1 cellular context compared by ENCODE assay signal in the genomic region with DNA sequence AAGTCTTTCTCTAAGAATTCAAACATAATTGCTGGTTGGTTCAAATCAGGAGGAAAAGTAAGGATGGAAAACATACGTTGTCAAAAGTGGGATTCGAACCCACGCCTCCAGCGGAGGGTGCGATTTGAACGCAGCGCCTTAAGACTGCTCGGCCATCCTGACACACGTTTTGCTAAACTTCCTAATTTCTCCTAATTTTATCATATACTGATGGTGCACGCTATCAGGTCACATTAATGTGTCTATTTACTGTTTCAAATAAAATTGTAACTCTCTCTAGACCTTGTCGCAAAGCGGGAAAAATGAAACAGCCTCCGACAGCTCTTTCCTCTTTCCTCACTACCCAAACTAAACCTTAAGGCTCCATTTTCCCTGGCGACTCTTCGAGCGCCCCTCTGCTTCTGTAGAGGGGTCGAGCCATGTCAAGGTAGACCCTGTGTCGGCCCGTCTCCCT.
TF ChIP-seq lines count a peak whose summit lies in the region.
"Not testable (repeated sequence)": the region's sequence is repeated elsewhere in the genome, so short reads cannot be mapped to it uniquely, and the experiment has no call there.

No MANE protein-coding gene starts in this region.

TF ChIP-seq in K562, 482 proteins besides CTCF, POLR2A, EP300 and RAD21 (continued from another document):
- TF ChIP-seq, protein P1, sequence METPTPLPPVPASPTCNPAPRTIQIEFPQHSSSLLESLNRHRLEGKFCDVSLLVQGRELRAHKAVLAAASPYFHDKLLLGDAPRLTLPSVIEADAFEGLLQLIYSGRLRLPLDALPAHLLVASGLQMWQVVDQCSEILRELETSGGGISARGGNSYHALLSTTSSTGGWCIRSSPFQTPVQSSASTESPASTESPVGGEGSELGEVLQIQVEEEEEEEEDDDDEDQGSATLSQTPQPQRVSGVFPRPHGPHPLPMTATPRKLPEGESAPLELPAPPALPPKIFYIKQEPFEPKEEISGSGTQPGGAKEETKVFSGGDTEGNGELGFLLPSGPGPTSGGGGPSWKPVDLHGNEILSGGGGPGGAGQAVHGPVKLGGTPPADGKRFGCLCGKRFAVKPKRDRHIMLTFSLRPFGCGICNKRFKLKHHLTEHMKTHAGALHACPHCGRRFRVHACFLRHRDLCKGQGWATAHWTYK (CRISPR knock-in tag; IDR thresholded peaks at IDR 0.05) = peak; percentile 36; the same call in 1 of the 2 replicates
- TF ChIP-seq, protein P2, sequence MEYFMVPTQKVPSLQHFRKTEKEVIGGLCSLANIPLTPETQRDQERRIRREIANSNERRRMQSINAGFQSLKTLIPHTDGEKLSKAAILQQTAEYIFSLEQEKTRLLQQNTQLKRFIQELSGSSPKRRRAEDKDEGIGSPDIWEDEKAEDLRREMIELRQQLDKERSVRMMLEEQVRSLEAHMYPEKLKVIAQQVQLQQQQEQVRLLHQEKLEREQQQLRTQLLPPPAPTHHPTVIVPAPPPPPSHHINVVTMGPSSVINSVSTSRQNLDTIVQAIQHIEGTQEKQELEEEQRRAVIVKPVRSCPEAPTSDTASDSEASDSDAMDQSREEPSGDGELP (CRISPR knock-in tag; IDR thresholded peaks at IDR 0.05; ENCODE audit: borderline replicate concordance) = 0 out of 2 replicates have a peak, but pooled peaks have one; percentile 72
- TF ChIP-seq YY1 (IDR thresholded peaks at IDR 0.05; ENCODE audit: borderline replicate concordance in 1 of 3, control insufficient read depth in 1 of 3, extremely low read depth in 1 of 3, insufficient read depth in 3 of 3, insufficient read length in 1 of 3, insufficient replicate concordance in 2 of 3, low read depth in 1 of 3, low read length in 2 of 3) (peak in 1 of 3 experiments; percentile 14), ZBTB17 (CRISPR knock-in tag; IDR thresholded peaks at IDR 0.05) (0 out of 2 replicates have a peak, but pooled peaks have one; percentile 30), GABPA (tag; conservative IDR thresholded peaks at IDR 0.05; ENCODE audit: low read depth) (peak; percentile 58; the same call in 1 of the 2 replicates), NFRKB (IDR thresholded peaks at IDR 0.05; ENCODE audit: low read depth) (0 out of 2 replicates have a peak, but pooled peaks have one; percentile 20), CREM (IDR thresholded peaks at IDR 0.05; ENCODE audit: low read depth) (0 out of 2 replicates have a peak, but pooled peaks have one; percentile 9), POLR2G (IDR thresholded peaks at IDR 0.05; ENCODE audit: low read depth, low read length) (peak; percentile 21; the same call in 1 of the 2 replicates), KDM5B (IDR thresholded peaks at IDR 0.05; ENCODE audit: insufficient replicate concordance, low read depth, low read length) (peak; percentile 53), POLR2B (IDR thresholded peaks at IDR 0.05; ENCODE audit: low read depth, partially characterized antibody) (peak; percentile 29), NR2C2 (tag; IDR thresholded peaks at IDR 0.05) (peak; percentile 19; the same call in 1 of the 2 replicates), ZNF764 (CRISPR knock-in tag; IDR thresholded peaks at IDR 0.05; ENCODE audit: low read depth) (0 out of 2 replicates have a peak, but pooled peaks have one; percentile 66), POLR3A (IDR thresholded peaks at IDR 0.05; ENCODE audit: borderline replicate concordance, extremely low read depth, insufficient read depth, insufficient read length) (peak; percentile 72), TOE1 (IDR thresholded peaks at IDR 0.05; ENCODE audit: borderline replicate concordance) (peak; percentile 42; the same call in 1 of the 2 replicates), TBP (optimal IDR thresholded peaks at IDR 0.05; ENCODE audit: low read depth, low read length) (peak; percentile 79), ZBED1 (IDR thresholded peaks at IDR 0.05) (0 out of 2 replicates have a peak, but pooled peaks have one; percentile 8), PHF21A (IDR thresholded peaks at IDR 0.05; ENCODE audit: borderline replicate concordance, low read depth) (0 out of 2 replicates have a peak, but pooled peaks have one; percentile 30)
- TF ChIP-seq, protein P3, sequence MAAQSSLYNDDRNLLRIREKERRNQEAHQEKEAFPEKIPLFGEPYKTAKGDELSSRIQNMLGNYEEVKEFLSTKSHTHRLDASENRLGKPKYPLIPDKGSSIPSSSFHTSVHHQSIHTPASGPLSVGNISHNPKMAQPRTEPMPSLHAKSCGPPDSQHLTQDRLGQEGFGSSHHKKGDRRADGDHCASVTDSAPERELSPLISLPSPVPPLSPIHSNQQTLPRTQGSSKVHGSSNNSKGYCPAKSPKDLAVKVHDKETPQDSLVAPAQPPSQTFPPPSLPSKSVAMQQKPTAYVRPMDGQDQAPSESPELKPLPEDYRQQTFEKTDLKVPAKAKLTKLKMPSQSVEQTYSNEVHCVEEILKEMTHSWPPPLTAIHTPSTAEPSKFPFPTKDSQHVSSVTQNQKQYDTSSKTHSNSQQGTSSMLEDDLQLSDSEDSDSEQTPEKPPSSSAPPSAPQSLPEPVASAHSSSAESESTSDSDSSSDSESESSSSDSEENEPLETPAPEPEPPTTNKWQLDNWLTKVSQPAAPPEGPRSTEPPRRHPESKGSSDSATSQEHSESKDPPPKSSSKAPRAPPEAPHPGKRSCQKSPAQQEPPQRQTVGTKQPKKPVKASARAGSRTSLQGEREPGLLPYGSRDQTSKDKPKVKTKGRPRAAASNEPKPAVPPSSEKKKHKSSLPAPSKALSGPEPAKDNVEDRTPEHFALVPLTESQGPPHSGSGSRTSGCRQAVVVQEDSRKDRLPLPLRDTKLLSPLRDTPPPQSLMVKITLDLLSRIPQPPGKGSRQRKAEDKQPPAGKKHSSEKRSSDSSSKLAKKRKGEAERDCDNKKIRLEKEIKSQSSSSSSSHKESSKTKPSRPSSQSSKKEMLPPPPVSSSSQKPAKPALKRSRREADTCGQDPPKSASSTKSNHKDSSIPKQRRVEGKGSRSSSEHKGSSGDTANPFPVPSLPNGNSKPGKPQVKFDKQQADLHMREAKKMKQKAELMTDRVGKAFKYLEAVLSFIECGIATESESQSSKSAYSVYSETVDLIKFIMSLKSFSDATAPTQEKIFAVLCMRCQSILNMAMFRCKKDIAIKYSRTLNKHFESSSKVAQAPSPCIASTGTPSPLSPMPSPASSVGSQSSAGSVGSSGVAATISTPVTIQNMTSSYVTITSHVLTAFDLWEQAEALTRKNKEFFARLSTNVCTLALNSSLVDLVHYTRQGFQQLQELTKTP (IDR thresholded peaks at IDR 0.05; ENCODE audit: low read depth in 1 of 2, partially characterized antibody in 2 of 2) = peak in 1 of 2 experiments; percentile 67
- not testable (repeated sequence) for TF ChIP-seq NR2C2 (CRISPR knock-in tag; IDR thresholded peaks at IDR 0.05); TOE1 (CRISPR knock-in tag; IDR thresholded peaks at IDR 0.05; ENCODE audit: borderline replicate concordance, low read depth)
- TF ChIP-seq, protein P4, sequence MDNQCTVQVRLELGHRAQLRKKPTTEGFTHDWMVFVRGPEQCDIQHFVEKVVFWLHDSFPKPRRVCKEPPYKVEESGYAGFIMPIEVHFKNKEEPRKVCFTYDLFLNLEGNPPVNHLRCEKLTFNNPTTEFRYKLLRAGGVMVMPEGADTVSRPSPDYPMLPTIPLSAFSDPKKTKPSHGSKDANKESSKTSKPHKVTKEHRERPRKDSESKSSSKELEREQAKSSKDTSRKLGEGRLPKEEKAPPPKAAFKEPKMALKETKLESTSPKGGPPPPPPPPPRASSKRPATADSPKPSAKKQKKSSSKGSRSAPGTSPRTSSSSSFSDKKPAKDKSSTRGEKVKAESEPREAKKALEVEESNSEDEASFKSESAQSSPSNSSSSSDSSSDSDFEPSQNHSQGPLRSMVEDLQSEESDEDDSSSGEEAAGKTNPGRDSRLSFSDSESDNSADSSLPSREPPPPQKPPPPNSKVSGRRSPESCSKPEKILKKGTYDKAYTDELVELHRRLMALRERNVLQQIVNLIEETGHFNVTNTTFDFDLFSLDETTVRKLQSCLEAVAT (IDR thresholded peaks at IDR 0.05) = peak; percentile 7 to 58; a peak in 1 of 4 replicates
